Comparison of ENCODE assay signal across 16 cellular contexts in the genomic region with DNA sequence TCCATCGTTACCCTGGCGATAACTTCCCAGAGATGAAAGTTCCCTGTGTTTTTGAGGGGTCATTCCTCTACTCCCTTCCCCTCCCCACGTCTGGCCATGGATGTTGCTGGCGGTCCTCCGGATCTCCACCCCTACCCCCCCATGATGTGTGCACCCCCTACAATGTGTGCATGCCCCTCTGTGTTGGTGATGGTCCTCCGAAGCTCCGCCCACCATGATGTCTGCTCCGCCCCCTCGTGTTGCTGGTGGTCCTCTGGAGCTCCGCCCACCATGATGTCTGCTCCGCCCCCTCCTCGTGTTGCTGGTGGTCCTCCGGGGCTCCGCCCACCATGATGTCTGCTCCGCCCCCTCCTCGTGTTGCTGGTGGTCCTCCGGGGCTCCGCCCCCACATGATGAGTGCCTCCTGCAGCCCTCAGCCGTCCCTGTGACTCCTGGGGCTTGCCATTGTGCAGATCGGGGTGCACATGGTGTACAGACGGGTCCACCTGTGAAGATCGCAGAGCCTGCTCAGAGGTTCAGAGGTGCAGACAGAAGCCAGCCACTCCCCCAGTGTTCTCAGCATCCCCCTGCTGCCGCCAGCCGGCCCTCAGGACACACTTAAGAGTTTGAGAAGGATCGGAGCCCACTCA.
DNase-seq lines count a peak whose midpoint lies in the region; ATAC-seq, FAIRE-seq and TF ChIP-seq lines count a peak whose summit lies in the region.
"Had no signal": no experiment of that assay in that cellular context is flagged by ENCODE, and none has a peak within 500 bp of the region (broad histone marks: within the 10 kb centered on the region; RNA-seq: fewer than 3 reads in every experiment).

No MANE protein-coding gene starts in this region.

- H3K27me3 ChIP-seq in BLaER1, result no peaks in the 10 kb centered on the region
- no peaks in the 10 kb centered on the region for H3K27me3 ChIP-seq in CD8-positive, alpha-beta T cell (ENCODE audit: insufficient read depth, low read length)
- H3K27me3 ChIP-seq: adrenal gland, gastroesophageal sphincter, pancreas had no signal

- TF ChIP-seq CTCF in CD8-positive, alpha-beta T cell (IDR thresholded peaks at IDR 0.05), result no peak
- no peak for TF ChIP-seq CTCF in kidney (IDR thresholded peaks at IDR 0.05; ENCODE audit: borderline replicate concordance, extremely low read depth, insufficient read depth)

- H3K9me3 Mint-ChIP-seq in CD8-positive, alpha-beta T cell, result no peaks in the 10 kb centered on the region
- peaks cover 9% of the 10 kb centered on the region for H3K9me3 Mint-ChIP-seq in activated CD4-positive, alpha-beta memory T cell treated with anti-CD3 and anti-CD28 coated beads, Interleukin-2, amount 10 ng/mL, durations not matched to agents 7 days and 5 days

- CTCF ChIA-PET in CD8-positive, alpha-beta T cell (lab: Charles Lee), result interaction anchor here (0.7 to 1.5 kb wide), 3 partner anchors 13 to 231 kb away, joined by 3 read pairs; no protein-coding TSS in a partner anchor
- CTCF ChIA-PET in activated CD4-positive, alpha-beta memory T cell treated with anti-CD3 and anti-CD28 coated beads, Interleukin-2, amount 10 ng/mL, durations not matched to agents 7 days and 5 days (lab: Charles Lee), result interaction anchor here (0.6 kb wide), 1 partner anchor 15 kb away, joined by 3 read pairs; no protein-coding TSS in a partner anchor

- no peak overlapping the region for H3K9ac ChIP-seq in BLaER1
- H3K9ac ChIP-seq in kidney (ENCODE audit: low read length in 2 of 2), result no peak overlapping the region

- peak overlapping the region; percentile 43; the same call in 1 of the 2 replicates for H3K4me2 ChIP-seq in BLaER1

- no peaks in the 10 kb centered on the region for H3K27me3 Mint-ChIP-seq in CD8-positive, alpha-beta T cell (ENCODE audit: low read depth)
- H3K27me3 Mint-ChIP-seq in activated CD4-positive, alpha-beta memory T cell treated with anti-CD3 and anti-CD28 coated beads, Interleukin-2, amount 10 ng/mL, durations not matched to agents 7 days and 5 days, result no peaks in the 10 kb centered on the region
- H3K27me3 Mint-ChIP-seq: B cell had no signal

- intact Hi-C loops in CD8-positive, alpha-beta T cell (cut with DNase I, micrococcal nuclease), result loop anchor here in 1 of 2 experiments (10.0 kb wide), 1 partner anchor 112 kb away; no protein-coding TSS in a partner anchor
- intact Hi-C loops in kidney (cut with DNase I), result no loop called here

- H3K27ac Mint-ChIP-seq in CD8-positive, alpha-beta T cell, result peak overlapping the region; percentile 80
- peak overlapping the region; percentile 98 for H3K27ac Mint-ChIP-seq in activated CD4-positive, alpha-beta memory T cell treated with anti-CD3 and anti-CD28 coated beads, Interleukin-2, amount 10 ng/mL, durations not matched to agents 7 days and 5 days
- H3K27ac Mint-ChIP-seq: B cell had no signal

- no peak for DNase-seq in CD8-positive, alpha-beta T cell
- no peak for DNase-seq in activated CD4-positive, alpha-beta memory T cell treated with anti-CD3 and anti-CD28 coated beads, Interleukin-2, amount 10 ng/mL, durations not matched to agents 7 days and 5 days
- DNase-seq in kidney (peak; percentile 68), middle frontal gyrus (ENCODE audit: extremely low spot score, low spot score) (no peak), SIG-M5 (lab: John Stamatoyannopoulos, UW) (no peak), SKM-1 (lab: John Stamatoyannopoulos, UW; ENCODE audit: unreplicated experiment) (no peak)
- DNase-seq: NCI-H1092 treated with DMSO at 0.1 percent for 48 hours had no signal

- ATAC-seq in CD8-positive, alpha-beta T cell, result no peak
- ATAC-seq in HG02970 (IDR thresholded peaks at IDR 0.05; ENCODE audit: low FRiP score, unreplicated experiment), result no peak
- ATAC-seq: pancreas had no signal

- H3K36me3 Mint-ChIP-seq in CD8-positive, alpha-beta T cell, result peaks cover 44% of the 10 kb centered on the region
- peaks cover 75% of the 10 kb centered on the region for H3K36me3 Mint-ChIP-seq in activated CD4-positive, alpha-beta memory T cell treated with anti-CD3 and anti-CD28 coated beads, Interleukin-2, amount 10 ng/mL, durations not matched to agents 7 days and 5 days (ENCODE audit: low read depth)

- peaks cover 33% of the 10 kb centered on the region for H3K4me1 ChIP-seq in BLaER1
- H3K4me1 ChIP-seq in CD8-positive, alpha-beta T cell (ENCODE audit: insufficient read depth, low read length), result peaks cover 23% of the 10 kb centered on the region
- H3K4me1 ChIP-seq in kidney (ENCODE audit: control insufficient read depth in 1 of 2, insufficient read depth in 1 of 2, low read depth in 1 of 2, low read length in 2 of 2), result peaks cover 0 to 10% of the 10 kb centered on the region in 2 donors
- H3K4me1 ChIP-seq: pancreas had no signal

- H3K9me3 ChIP-seq in BLaER1 (no peaks in the 10 kb centered on the region), kidney (ENCODE audit: control insufficient read depth in 1 of 2, low read length in 2 of 2) (no peaks in the 10 kb centered on the region)
- H3K9me3 ChIP-seq in CD8-positive, alpha-beta T cell (ENCODE audit: low read length), result no peaks in the 10 kb centered on the region
- H3K9me3 ChIP-seq: adrenal gland, gastroesophageal sphincter, pancreas had no signal

- no peak for FAIRE-seq in kidney (lab: Jason Lieb, UNC)
- FAIRE-seq: H54, pancreas, TTC549 had no signal

- H3K4me1 Mint-ChIP-seq in CD8-positive, alpha-beta T cell (ENCODE audit: low read depth), result peaks cover 39% of the 10 kb centered on the region
- H3K4me1 Mint-ChIP-seq in activated CD4-positive, alpha-beta memory T cell treated with anti-CD3 and anti-CD28 coated beads, Interleukin-2, amount 10 ng/mL, durations not matched to agents 7 days and 5 days, result peaks cover 82% of the 10 kb centered on the region

- H3K27ac ChIP-seq in BLaER1 (no peak overlapping the region), kidney (ENCODE audit: low read depth in 2 of 2, low read length in 2 of 2) (no peak overlapping the region)
- H3K27ac ChIP-seq in CD8-positive, alpha-beta T cell (ENCODE audit: low read depth, low read length), result no peak overlapping the region
- H3K27ac ChIP-seq: adrenal gland, pancreas, skin epidermis had no signal

- POLR2A ChIA-PET in CD8-positive, alpha-beta T cell (lab: Charles Lee), result no interaction called here
- POLR2A ChIA-PET in activated CD4-positive, alpha-beta memory T cell treated with anti-CD3 and anti-CD28 coated beads, Interleukin-2, amount 10 ng/mL, durations not matched to agents 7 days and 5 days (lab: Charles Lee), result interaction anchor here (0.6 to 7.4 kb wide), 7 partner anchors 14 to 171 kb away, joined by 3 to 135 read pairs (median 5); no protein-coding TSS in a partner anchor

- H3K4me3 ChIP-seq in BLaER1 (no peak overlapping the region), kidney (ENCODE audit: low read length in 2 of 2) (no peak overlapping the region)
- H3K4me3 ChIP-seq in CD8-positive, alpha-beta T cell (ENCODE audit: low read depth, low read length), result no peak overlapping the region
- H3K4me3 ChIP-seq: adrenal gland, gastroesophageal sphincter, pancreas, skin epidermis had no signal

- H4K20me1 ChIP-seq in BLaER1, result peaks cover 19% of the 10 kb centered on the region

- H3K4me3 Mint-ChIP-seq in CD8-positive, alpha-beta T cell, result peak overlapping the region; percentile 11
- no peak overlapping the region for H3K4me3 Mint-ChIP-seq in activated CD4-positive, alpha-beta memory T cell treated with anti-CD3 and anti-CD28 coated beads, Interleukin-2, amount 10 ng/mL, durations not matched to agents 7 days and 5 days
- H3K4me3 Mint-ChIP-seq: B cell had no signal

- H3K36me3 ChIP-seq in BLaER1, result peaks cover 32% of the 10 kb centered on the region; the same call in 1 of the 2 replicates
- no peaks in the 10 kb centered on the region for H3K36me3 ChIP-seq in CD8-positive, alpha-beta T cell (ENCODE audit: insufficient read depth, low read length)
- no peaks in the 10 kb centered on the region for H3K36me3 ChIP-seq in kidney (ENCODE audit: control insufficient read depth in 1 of 2, insufficient read depth in 2 of 2, low read length in 2 of 2)
- H3K36me3 ChIP-seq: adrenal gland, pancreas had no signal
